11 cellular contexts compared by ENCODE assay signal in genomic region chr1:205810448-205811157, GRCh38. TPM values are rescaled to one million over a fixed set of nuclear protein-coding genes. Genes with fewer than 3 reads are reported as not detected.
A peak's percentile ranks its signal among the peaks of the same experiment; 100 is the strongest.
DNase-seq lines count a peak whose midpoint lies in the region; ATAC-seq and TF ChIP-seq lines count a peak whose summit lies in the region.
"Had no signal": no experiment of that assay in that cellular context is flagged by ENCODE, and none has a peak within 500 bp of the region (broad histone marks: within the 10 kb centered on the region; RNA-seq: fewer than 3 reads in every experiment).

No MANE protein-coding gene starts in this region.

- H3K27ac ChIP-seq in SK-N-SH (ENCODE audit: low read depth in 2 of 2, low read length in 1 of 2) = no peak overlapping the region
- no peak overlapping the region for H3K27ac ChIP-seq in OCI-LY1 (ENCODE audit: low read depth, low read length, poor library complexity, severe bottlenecking)
- H3K27ac ChIP-seq in endodermal cell (ENCODE audit: low read depth, low read length) = no peak overlapping the region

- H4K20me1 ChIP-seq in SK-N-SH (ENCODE audit: insufficient read depth) (no peaks in the 10 kb centered on the region), OCI-LY1 (ENCODE audit: insufficient read depth, low read length) (no peaks in the 10 kb centered on the region)

- TF ChIP-seq CTCF in SK-N-SH (IDR thresholded peaks at IDR 0.05) (peak; percentile 33), OCI-LY1 (IDR thresholded peaks at IDR 0.05; ENCODE audit: low read length) (peak; percentile 32; the same call in 1 of the 2 replicates), endodermal cell (conservative IDR thresholded peaks at IDR 0.05) (peak; percentile 72), retinal pigment epithelial cell (conservative IDR thresholded peaks at IDR 0.05; ENCODE audit: low read depth, low read length) (peak; percentile 44)

- H3K9me3 ChIP-seq in SK-N-SH = no peaks in the 10 kb centered on the region
- H3K9me3 ChIP-seq in OCI-LY1 (ENCODE audit: low read length) = no peaks in the 10 kb centered on the region
- no peaks in the 10 kb centered on the region for H3K9me3 ChIP-seq in endodermal cell (ENCODE audit: control insufficient read depth, low read length)
- H3K9me3 ChIP-seq: gastroesophageal sphincter had no signal

- H3K27ac Mint-ChIP-seq in endodermal cell = peak overlapping the region; percentile 83

- H3K9me2 ChIP-seq in SK-N-SH (no peaks in the 10 kb centered on the region), OCI-LY1 (ENCODE audit: low read depth, low read length) (no peaks in the 10 kb centered on the region)

- peaks cover 29% of the 10 kb centered on the region for H3K4me1 Mint-ChIP-seq in endodermal cell

- ATAC-seq in SK-N-SH treated with all-trans-retinoic acid at 6 μM for 48 hours = no peak
- ATAC-seq: gastroesophageal sphincter had no signal

- H3K9me3 Mint-ChIP-seq in endodermal cell = no peaks in the 10 kb centered on the region

- DNase-seq in SK-N-SH (no peak), endodermal cell (peak; percentile 81), retinal pigment epithelial cell (ENCODE audit: low read depth) (no peak), NCI-H187 treated with DMSO at 0.1 percent for 48 hours (lab: John Stamatoyannopoulos, UW) (no peak), GDM1 (lab: John Stamatoyannopoulos, UW) (no peak)
- DNase-seq in activated CD4-positive, alpha-beta T cell treated with anti-CD3 and anti-CD28 coated beads, Interleukin-2, amount 50 U/mL, for 4 hours = no peak
- DNase-seq: activated CD4-positive, alpha-beta T cell treated with anti-CD3 and anti-CD28 coated beads for 1 hour had no signal

- H3K4me3 ChIP-seq in SK-N-SH (ENCODE audit: low read depth in 2 of 2, low read length in 1 of 2) = no peak overlapping the region
- no peak overlapping the region for H3K4me3 ChIP-seq in OCI-LY1 (ENCODE audit: low read depth, low read length, poor library complexity, severe bottlenecking)
- H3K4me3 ChIP-seq in endodermal cell (ENCODE audit: low read length) = no peak overlapping the region
- no peak overlapping the region for H3K4me3 ChIP-seq in retinal pigment epithelial cell (ENCODE audit: low read length)

- peaks cover 19% of the 10 kb centered on the region; the same call in 1 of the 2 replicates for H3K79me2 ChIP-seq in SK-N-SH (ENCODE audit: insufficient read depth)
- no peaks in the 10 kb centered on the region for H3K79me2 ChIP-seq in OCI-LY1 (ENCODE audit: insufficient read depth, low read length)

- no peak for TF ChIP-seq EP300 in SK-N-SH (IDR thresholded peaks at IDR 0.05; ENCODE audit: borderline replicate concordance in 1 of 2, low read depth in 1 of 2, low read length in 1 of 2)

- H3K4me2 ChIP-seq in SK-N-SH = 0 out of 2 replicates have a peak overlapping the region, but pooled peaks have one; percentile 95
- H3K4me2 ChIP-seq in OCI-LY1 (ENCODE audit: low read length) = no peak overlapping the region

- H3K4me3 Mint-ChIP-seq in endodermal cell = no peak overlapping the region

- H3K36me3 ChIP-seq in SK-N-SH (replicated peaks in 1 of 2; ENCODE audit: control insufficient read depth in 1 of 2, insufficient read depth in 2 of 2, low read length in 1 of 2) (peaks cover 0 to 24% of the 10 kb centered on the region in 2 experiments), OCI-LY1 (ENCODE audit: insufficient read depth, low read length) (no peaks in the 10 kb centered on the region; the same call in 1 of the 2 replicates), endodermal cell (ENCODE audit: control insufficient read depth, insufficient read depth, low read length) (peaks cover 12% of the 10 kb centered on the region)

- no peak overlapping the region for H2AFZ ChIP-seq in SK-N-SH (ENCODE audit: low read depth)
- no peak overlapping the region for H2AFZ ChIP-seq in OCI-LY1 (ENCODE audit: low read length)

- 93% methylated on average over 10 of the region's 12 CpGs for WGBS in SK-N-SH (ENCODE audit: low lambda C conversion rate)
- WGBS in endodermal cell (ENCODE audit: insufficient coverage in 1 of 2, insufficient read length in 1 of 2), 2 experiments = 71 to 95% methylated on average over 1 to 12 of the region's 12 CpGs

- H3K36me3 Mint-ChIP-seq in endodermal cell (ENCODE audit: low read depth) = peaks cover 19% of the 10 kb centered on the region

- H3K27me3 ChIP-seq in SK-N-SH (ENCODE audit: insufficient read depth) (no peaks in the 10 kb centered on the region), OCI-LY1 (ENCODE audit: insufficient read depth, low read length) (peaks cover 9% of the 10 kb centered on the region; the same call in 1 of the 2 replicates), endodermal cell (ENCODE audit: control insufficient read depth, insufficient read depth, low read length, poor library complexity, severe bottlenecking) (peaks cover 8% of the 10 kb centered on the region)
- H3K27me3 ChIP-seq: gastroesophageal sphincter had no signal

- CTCF ChIA-PET in SK-N-SH (lab: Yijun Ruan, JAX) = interaction anchor here (0.8 to 4.8 kb wide), 10 partner anchors 9 to 174 kb away, joined by 3 to 39 read pairs (median 4); no protein-coding TSS in a partner anchor

- H3K27me3 Mint-ChIP-seq in endodermal cell (ENCODE audit: insufficient read depth) = peaks cover 17% of the 10 kb centered on the region
- H3K27me3 Mint-ChIP-seq: B cell had no signal

- H3K9ac ChIP-seq in SK-N-SH (no peak overlapping the region), OCI-LY1 (ENCODE audit: low read length) (no peak overlapping the region), endodermal cell (ENCODE audit: extremely low read depth, low read length, poor library complexity, severe bottlenecking) (no peak overlapping the region)

- H3F3A ChIP-seq in SK-N-SH (replicated peaks; ENCODE audit: insufficient read depth) (no peaks in the 10 kb centered on the region), OCI-LY1 (ENCODE audit: insufficient read depth, low read length) (no peaks in the 10 kb centered on the region)

- H3K4me1 ChIP-seq in SK-N-SH (ENCODE audit: control insufficient read depth in 1 of 2, insufficient read depth in 2 of 2, low read depth in 1 of 2, low read length in 1 of 2) (peaks cover 5 to 42% of the 10 kb centered on the region in 2 experiments; a peak in 2 of 4 replicates), OCI-LY1 (ENCODE audit: insufficient read depth, low read length, severe bottlenecking) (peaks cover 20% of the 10 kb centered on the region), endodermal cell (ENCODE audit: control insufficient read depth, insufficient read depth, low read length) (no peaks in the 10 kb centered on the region)

- TF ChIP-seq RAD21 in SK-N-SH (IDR thresholded peaks at IDR 0.05; ENCODE audit: low read length) = no peak

- POLR2A ChIA-PET in SK-N-SH (lab: Yijun Ruan, JAX) = no interaction called here

TF ChIP-seq in SK-N-SH, 30 proteins besides CTCF, POLR2A, EP300 and RAD21 (continues in another document):
- TF ChIP-seq, protein P1, sequence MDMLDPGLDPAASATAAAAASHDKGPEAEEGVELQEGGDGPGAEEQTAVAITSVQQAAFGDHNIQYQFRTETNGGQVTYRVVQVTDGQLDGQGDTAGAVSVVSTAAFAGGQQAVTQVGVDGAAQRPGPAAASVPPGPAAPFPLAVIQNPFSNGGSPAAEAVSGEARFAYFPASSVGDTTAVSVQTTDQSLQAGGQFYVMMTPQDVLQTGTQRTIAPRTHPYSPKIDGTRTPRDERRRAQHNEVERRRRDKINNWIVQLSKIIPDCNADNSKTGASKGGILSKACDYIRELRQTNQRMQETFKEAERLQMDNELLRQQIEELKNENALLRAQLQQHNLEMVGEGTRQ (IDR thresholded peaks at IDR 0.05; ENCODE audit: borderline replicate concordance, low read depth, low read length) = no peak
- no peak for TF ChIP-seq NFIC (IDR thresholded peaks at IDR 0.05; ENCODE audit: borderline replicate concordance)

TF ChIP-seq in SK-N-SH treated with all-trans-retinoic acid at 6 μM for 48 hours, 23 proteins besides CTCF, POLR2A, EP300 and RAD21 (continues in another document):
- no peak for TF ChIP-seq CSRNP3 (CRISPR knock-in tag; IDR thresholded peaks at IDR 0.05)
- no peak for TF ChIP-seq ESRRG (CRISPR knock-in tag; IDR thresholded peaks at IDR 0.05)
- no peak for TF ChIP-seq BACH2 (CRISPR knock-in tag; IDR thresholded peaks at IDR 0.05; ENCODE audit: borderline replicate concordance)
- no peak for TF ChIP-seq TOX (CRISPR knock-in tag; IDR thresholded peaks at IDR 0.05; ENCODE audit: borderline replicate concordance)

RNA-seq across cellular contexts. Expression of gene SLC41A1, which starts 2.4 kb away (rescaled TPM):
- 18.3 and 25.1 TPM in 2 replicates for polyA plus RNA-seq in SK-N-SH (2012; rRNA removed)
- 16.6 and 18.3 TPM in 2 replicates for polyA plus RNA-seq in SK-N-SH (2012; cell fraction: cytosol; rRNA removed)
- polyA plus RNA-seq in SK-N-SH (2012; cell fraction: nucleus; rRNA removed) = 17.8 and 28.3 TPM in 2 replicates
- total RNA-seq in endodermal cell = 10 to 100 TPM; 17.1 to 32.8 TPM
- 18.3 TPM for polyA plus RNA-seq in endodermal cell (2013, experiment 1 of 2)
- polyA plus RNA-seq in endodermal cell (2013, experiment 2 of 2) = 16.3 TPM

RNA-seq across cellular contexts. Expression of gene RAB29, which starts 35.3 kb away (rescaled TPM):
- 9.2 and 9.8 TPM in 2 replicates for polyA plus RNA-seq in SK-N-SH (2012; rRNA removed)
- 9.0 and 11.1 TPM in 2 replicates for polyA plus RNA-seq in SK-N-SH (2012; cell fraction: cytosol; rRNA removed)
- 9.0 and 12.2 TPM in 2 replicates for polyA plus RNA-seq in SK-N-SH (2012; cell fraction: nucleus; rRNA removed)
- 1 to 10 TPM; 5.7 to 7.2 TPM for total RNA-seq in endodermal cell
- polyA plus RNA-seq in endodermal cell (2013, experiment 1 of 2) = 6.7 TPM
- polyA plus RNA-seq in endodermal cell (2013, experiment 2 of 2) = 5.6 TPM

RNA-seq across cellular contexts. Expression of gene PM20D1, which starts 39.3 kb away (rescaled TPM):
- polyA plus RNA-seq in SK-N-SH (2012; rRNA removed) = not detected in 2 replicates
- polyA plus RNA-seq in SK-N-SH (2012; cell fraction: cytosol; rRNA removed) = 0.03 TPM in 2 replicates
- polyA plus RNA-seq in SK-N-SH (2012; cell fraction: nucleus; rRNA removed) = 0.08 TPM in 1 of 2 replicates, not detected in the other
- total RNA-seq in endodermal cell = not detected
- not detected for polyA plus RNA-seq in endodermal cell (2013, experiment 1 of 2)
- polyA plus RNA-seq in endodermal cell (2013, experiment 2 of 2) = not detected
